Comparison of ENCODE assay signal across 9 cellular contexts in genomic region chr15:64651573-64652260, GRCh38.
DNase-seq lines count a peak whose midpoint lies in the region; ATAC-seq and TF ChIP-seq lines count a peak whose summit lies in the region.
"Had no signal": no experiment of that assay in that cellular context is flagged by ENCODE, and none has a peak within 500 bp of the region (broad histone marks: within the 10 kb centered on the region; RNA-seq: fewer than 3 reads in every experiment).

No MANE protein-coding gene starts in this region.

- no peak overlapping the region for H3K4me3 Mint-ChIP-seq in Caco-2 (ENCODE audit: unreplicated experiment)
- H3K4me3 Mint-ChIP-seq in activated CD4-positive, alpha-beta memory T cell treated with anti-CD3 and anti-CD28 coated beads, Interleukin-2, amount 10 ng/mL, durations not matched to agents 7 days and 5 days = no peak overlapping the region
- H3K4me3 Mint-ChIP-seq: dendritic cell treated with granulocyte-macrophage colony-stimulating factor and Interleukin-4, amounts not matched to agents 40 ng/mL and 50 ng/mL, for 4 days had no signal

- peak overlapping the region; percentile 6; the same call in 1 of the 2 replicates for H3K4ac ChIP-seq in IMR-90 (ENCODE audit: low read depth, low read length)

- H3K27ac Mint-ChIP-seq in Caco-2 (ENCODE audit: unreplicated experiment) = no peak overlapping the region
- peak overlapping the region; percentile 61 for H3K27ac Mint-ChIP-seq in activated CD4-positive, alpha-beta memory T cell treated with anti-CD3 and anti-CD28 coated beads, Interleukin-2, amount 10 ng/mL, durations not matched to agents 7 days and 5 days
- H3K27ac Mint-ChIP-seq: dendritic cell treated with granulocyte-macrophage colony-stimulating factor and Interleukin-4, amounts not matched to agents 40 ng/mL and 50 ng/mL, for 4 days had no signal

- H2AK9ac ChIP-seq in IMR-90 (replicated peaks; ENCODE audit: low read depth, low read length, poor library complexity) = no peak overlapping the region

- no peak overlapping the region for H3K23ac ChIP-seq in IMR-90 (ENCODE audit: low read depth, low read length)

- H3K36me3 ChIP-seq in Caco-2 (ENCODE audit: control insufficient read depth, insufficient read depth, low read length) (no peaks in the 10 kb centered on the region), IMR-90 (ENCODE audit: control insufficient read depth, insufficient read depth, low read length) (no peaks in the 10 kb centered on the region), upper lobe of left lung (no peaks in the 10 kb centered on the region)

- H3K9me3 ChIP-seq in Caco-2 (no peaks in the 10 kb centered on the region), IMR-90 (ENCODE audit: control insufficient read depth, insufficient read depth, low read length) (no peaks in the 10 kb centered on the region), upper lobe of left lung (no peaks in the 10 kb centered on the region)

- CTCF ChIA-PET in Caco-2 (lab: Charles Lee) (interaction anchor here (0.7 to 1.4 kb wide), 5 partner anchors 9 to 191 kb away, joined by 3 to 4 read pairs (median 3); partner anchors contain the start of gene ZNF609), IMR-90 (lab: Yijun Ruan, JAX) (interaction anchor here (0.6 kb wide), 1 partner anchor 95 kb away, joined by 3 read pairs; no protein-coding TSS in a partner anchor)
- CTCF ChIA-PET in activated CD4-positive, alpha-beta memory T cell treated with anti-CD3 and anti-CD28 coated beads, Interleukin-2, amount 10 ng/mL, durations not matched to agents 7 days and 5 days (lab: Charles Lee) = interaction anchor here (0.6 to 3.8 kb wide), 16 partner anchors 17 to 442 kb away, joined by 3 to 51 read pairs (median 3); partner anchors contain the start of gene TRIP4

- peaks cover 22 to 64% of the 10 kb centered on the region in 2 experiments for H3K79me1 ChIP-seq in IMR-90 (ENCODE audit: low read depth in 1 of 2, low read length in 2 of 2)

- H4K91ac ChIP-seq in IMR-90 (ENCODE audit: insufficient read depth, low read depth, low read length) = no peak overlapping the region

- TF ChIP-seq CTCF in Caco-2 (IDR thresholded peaks at IDR 0.05; ENCODE audit: insufficient read depth in 1 of 2, low read depth in 1 of 2, low read length in 1 of 2, severe bottlenecking in 1 of 2, unreplicated experiment in 1 of 2) (no peak), IMR-90 (conservative IDR thresholded peaks at IDR 0.05; ENCODE audit: low read depth, low read length) (no peak), upper lobe of left lung (IDR thresholded peaks at IDR 0.05) (no peak)

- no peak overlapping the region for H2BK20ac ChIP-seq in IMR-90 (ENCODE audit: low read depth, low read length)

- H4K8ac ChIP-seq in IMR-90 (ENCODE audit: low read depth in 2 of 2, low read length in 2 of 2) = no peak overlapping the region

- H2BK15ac ChIP-seq in IMR-90 (ENCODE audit: low read depth, low read length) = no peak overlapping the region

- H3K14ac ChIP-seq in IMR-90 (replicated peaks; ENCODE audit: low read depth, low read length) = no peak overlapping the region

- no peak for TF ChIP-seq EP300 in upper lobe of left lung (IDR thresholded peaks at IDR 0.05)

- no peak overlapping the region for H3K4me3 ChIP-seq in Caco-2 (ENCODE audit: low read depth, low read length)
- H3K4me3 ChIP-seq in IMR-90 (ENCODE audit: insufficient read depth, low read depth, low read length) = no peak overlapping the region
- H3K4me3 ChIP-seq in upper lobe of left lung = no peak overlapping the region

- no peaks in the 10 kb centered on the region for H3K27me3 Mint-ChIP-seq in Caco-2 (ENCODE audit: insufficient read depth, unreplicated experiment)
- H3K27me3 Mint-ChIP-seq in activated CD4-positive, alpha-beta memory T cell treated with anti-CD3 and anti-CD28 coated beads, Interleukin-2, amount 10 ng/mL, durations not matched to agents 7 days and 5 days = no peaks in the 10 kb centered on the region
- H3K27me3 Mint-ChIP-seq: dendritic cell treated with granulocyte-macrophage colony-stimulating factor and Interleukin-4, amounts not matched to agents 40 ng/mL and 50 ng/mL, for 4 days had no signal

- H3K18ac ChIP-seq in IMR-90 (ENCODE audit: low read depth, low read length) = no peak overlapping the region

- no peak overlapping the region for H2AFZ ChIP-seq in IMR-90 (replicated peaks; ENCODE audit: low read length, poor library complexity)

- no peak overlapping the region for H2BK5ac ChIP-seq in IMR-90 (ENCODE audit: low read depth, low read length, poor library complexity, severe bottlenecking)

- dilution Hi-C loops in IMR-90 (cut with HindIII; ENCODE audit: low sequenced_read_pairs, unreplicated experiment) = no loop called here

- TF ChIP-seq POLR2A in IMR-90 (IDR thresholded peaks at IDR 0.05; ENCODE audit: low read depth, low read length) (no peak), upper lobe of left lung (IDR thresholded peaks at IDR 0.05) (no peak)

- no peak overlapping the region for H3K56ac ChIP-seq in IMR-90 (ENCODE audit: extremely low read depth, insufficient read depth, low read length)

- in situ Hi-C loops in IMR-90 (cut with MboI; ENCODE audit: low sequenced_read_pairs) = loop anchor here (25.0 kb wide), 1 partner anchor 464 kb away; no protein-coding TSS in a partner anchor

- no CpG with 5 or more reads among the region's 4 CpGs for WGBS in IMR-90 (ENCODE audit: extremely low coverage in 2 of 2, insufficient read length in 1 of 2), 2 experiments
- 46 to 55% methylated on average over 4 of the region's 4 CpGs for WGBS in upper lobe of left lung, 2 donors

- no peaks in the 10 kb centered on the region for H3K9me3 Mint-ChIP-seq in Caco-2 (ENCODE audit: unreplicated experiment)
- no peaks in the 10 kb centered on the region for H3K9me3 Mint-ChIP-seq in activated CD4-positive, alpha-beta memory T cell treated with anti-CD3 and anti-CD28 coated beads, Interleukin-2, amount 10 ng/mL, durations not matched to agents 7 days and 5 days
- H3K9me3 Mint-ChIP-seq: dendritic cell treated with granulocyte-macrophage colony-stimulating factor and Interleukin-4, amounts not matched to agents 40 ng/mL and 50 ng/mL, for 4 days had no signal

- BruUV-seq in Caco-2 (replicated peaks; lab: Mats Ljungman, UMichigan) (no TSS peak), IMR-90 (replicated peaks; lab: Mats Ljungman, UMichigan) (no TSS peak)

- H3K4me1 ChIP-seq in Caco-2 (peaks cover 17% of the 10 kb centered on the region), IMR-90 (ENCODE audit: control insufficient read depth, insufficient read depth, low read length) (peaks cover 7% of the 10 kb centered on the region), upper lobe of left lung (peaks cover 0 to 20% (median 15%) of the 10 kb centered on the region in 4 donors)

- H4K5ac ChIP-seq in IMR-90 (ENCODE audit: low read depth, low read length) = no peak overlapping the region

- no peak for TF ChIP-seq RAD21 in IMR-90 (IDR thresholded peaks at IDR 0.05; ENCODE audit: low read length)

- no peak overlapping the region for H2BK120ac ChIP-seq in IMR-90 (ENCODE audit: low read depth, low read length)

- no peak overlapping the region for H2AK5ac ChIP-seq in IMR-90 (ENCODE audit: low read depth, low read length)

- POLR2A ChIA-PET in Caco-2 (lab: Charles Lee) (interaction anchor here (0.6 to 1.1 kb wide), 2 partner anchors 17 to 183 kb away, joined by 3 to 4 read pairs; no protein-coding TSS in a partner anchor), IMR-90 (lab: Charles Lee; ENCODE audit: unreplicated experiment) (no interaction called here)
- POLR2A ChIA-PET in activated CD4-positive, alpha-beta memory T cell treated with anti-CD3 and anti-CD28 coated beads, Interleukin-2, amount 10 ng/mL, durations not matched to agents 7 days and 5 days (lab: Charles Lee) = interaction anchor here (0.6 to 3.7 kb wide), 13 partner anchors 10 to 558 kb away, joined by 3 to 29 read pairs (median 4); partner anchors contain the start of gene ZNF609

- ATAC-seq in GM21423 (IDR thresholded peaks at IDR 0.05; ENCODE audit: unreplicated experiment) (peak; percentile 90), IMR-90 (ENCODE audit: low read depth) (peak; percentile 61), upper lobe of left lung (ENCODE audit: low FRiP score in 2 of 2) (peak; percentile 26 to 40)

- peaks cover 13% of the 10 kb centered on the region for H4K20me1 ChIP-seq in IMR-90 (ENCODE audit: insufficient read depth, low read length)

- peaks cover 17% of the 10 kb centered on the region for H3K4me1 Mint-ChIP-seq in Caco-2 (ENCODE audit: low read depth, unreplicated experiment)
- peaks cover 19% of the 10 kb centered on the region for H3K4me1 Mint-ChIP-seq in activated CD4-positive, alpha-beta memory T cell treated with anti-CD3 and anti-CD28 coated beads, Interleukin-2, amount 10 ng/mL, durations not matched to agents 7 days and 5 days

- no peaks in the 10 kb centered on the region for H3K27me3 ChIP-seq in Caco-2 (replicated peaks; ENCODE audit: control insufficient read depth, insufficient read depth, low read length)
- H3K27me3 ChIP-seq in IMR-90 (ENCODE audit: control insufficient read depth, insufficient read depth, low read length) = no peaks in the 10 kb centered on the region
- H3K27me3 ChIP-seq in upper lobe of left lung = no peaks in the 10 kb centered on the region

- peaks cover 5% of the 10 kb centered on the region; the same call in 1 of the 2 replicates for H3K9me1 ChIP-seq in IMR-90 (ENCODE audit: insufficient read depth, low read length)

- no peak overlapping the region for H3K27ac ChIP-seq in IMR-90 (ENCODE audit: insufficient read depth, low read length)
- H3K27ac ChIP-seq in upper lobe of left lung = peak overlapping the region in 2 of 4 donors; percentile 7 to 49

- intact Hi-C loops in Caco-2 (cut with micrococcal nuclease; ENCODE audit: unreplicated experiment) (loop anchor here (1.0 to 5.0 kb wide), 4 partner anchors 8 to 144 kb away; no protein-coding TSS in a partner anchor), IMR-90 (cut with micrococcal nuclease) (no loop called here)

- H3K9ac ChIP-seq in IMR-90 (ENCODE audit: low read depth, low read length) = no peak overlapping the region

- no peaks in the 10 kb centered on the region for H3K36me3 Mint-ChIP-seq in Caco-2 (ENCODE audit: insufficient read depth, unreplicated experiment)
- peaks cover 4% of the 10 kb centered on the region for H3K36me3 Mint-ChIP-seq in activated CD4-positive, alpha-beta memory T cell treated with anti-CD3 and anti-CD28 coated beads, Interleukin-2, amount 10 ng/mL, durations not matched to agents 7 days and 5 days (ENCODE audit: low read depth)

- H3K4me2 ChIP-seq in IMR-90 (ENCODE audit: low read depth, low read length) = peak overlapping the region; percentile 1; the same call in 1 of the 2 replicates

- DNase-seq in Caco-2 = peak; percentile 68 to 69
- peak; percentile 33 for DNase-seq in IMR-90
- DNase-seq in activated CD4-positive, alpha-beta memory T cell treated with anti-CD3 and anti-CD28 coated beads, Interleukin-2, amount 10 ng/mL, durations not matched to agents 7 days and 5 days = peak; percentile 29
- DNase-seq in kidney tubule cell (ENCODE audit: low spot score) = peak; percentile 90
- DNase-seq in upper lobe of left lung = no peak
- DNase-seq in NCI-H187 treated with DMSO at 0.1 percent for 48 hours (lab: John Stamatoyannopoulos, UW) = no peak
- no peak for DNase-seq in OCI-M2 (lab: John Stamatoyannopoulos, UW; ENCODE audit: unreplicated experiment)

TF ChIP-seq in IMR-90, 13 proteins besides CTCF, POLR2A, EP300 and RAD21 (continues in another document):
- TF ChIP-seq CEBPB (IDR thresholded peaks at IDR 0.05; ENCODE audit: low read depth, low read length) (peak; percentile 56; the same call in 1 of the 2 replicates), FOS (IDR thresholded peaks at IDR 0.05; ENCODE audit: low read depth, low read length) (no peak)

Comparison
In these comparisons a context has a peak if more than half of its experiments do, and no peak if none do; other contexts are left out.
1. DNase-seq: peak in Caco-2 (2 of 2), IMR-90 (single experiment), activated CD4-positive, alpha-beta memory T cell treated with anti-CD3 and anti-CD28 coated beads, Interleukin-2, amount 10 ng/mL, durations not matched to agents 7 days and 5 days (single experiment) and kidney tubule cell (single experiment); none in upper lobe of left lung (0 of 2), NCI-H187 treated with DMSO at 0.1 percent for 48 hours (single experiment) and OCI-M2 (single experiment).
2. ATAC-seq: peak in every context shown above with its lines; median percentile 90 in GM21423; 61 in IMR-90; 33 in upper lobe of left lung.